In the genomic region with DNA sequence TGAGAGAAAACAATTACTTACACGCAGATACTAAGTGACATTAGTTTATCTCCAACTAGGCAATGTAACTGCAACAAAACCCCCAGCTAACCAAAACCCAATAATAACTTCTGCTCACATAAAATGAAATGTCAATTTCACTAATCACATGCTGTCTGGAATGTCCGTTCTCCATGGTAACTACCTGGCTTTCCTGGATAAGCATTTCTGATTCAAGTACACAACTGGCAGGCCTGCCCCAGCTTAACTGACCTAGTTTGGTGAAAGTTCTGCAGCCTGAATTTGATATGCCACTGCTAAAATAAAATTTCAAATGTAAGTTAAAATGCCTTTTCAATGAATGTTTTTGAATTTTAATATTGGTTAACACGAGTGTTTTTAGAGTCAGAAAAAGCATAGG, we compare ENCODE assay signal across 15 cellular contexts.
DNase-seq lines count a peak whose midpoint lies in the region.
"Had no signal": no experiment of that assay in that cellular context is flagged by ENCODE, and none has a peak within 500 bp of the region (broad histone marks: within the 10 kb centered on the region; RNA-seq: fewer than 3 reads in every experiment).

No MANE protein-coding gene starts in this region.

- peak; percentile 23 for DNase-seq in astrocyte of the hippocampus (ENCODE audit: low read depth, low spot score)
- peak; percentile 31 for DNase-seq in left kidney (ENCODE audit: low read depth, low spot score)
- peak; percentile 5 for DNase-seq in retina
- no peak for DNase-seq in HuH-7 (ENCODE audit: low spot score)
- no peak for DNase-seq in cerebellar nuclear complex (lab: John Stamatoyannopoulos, UW)
- DNase-seq in dermis blood vessel endothelial cell = no peak
- DNase-seq: ACHN; BE2C; C1 segment of cervical spinal cord; Calu3; CD4-positive, alpha-beta T cell; DMS79 treated with DMSO at 0.1 percent for 48 hours; GF-D8; HCEC 1CT; IMR-90 had no signal

Comparison
In these comparisons a context has a peak if more than half of its experiments do, and no peak if none do; other contexts are left out.
1. DNase-seq: peak in astrocyte of the hippocampus (single experiment), left kidney (single experiment) and retina (single experiment); none in HuH-7 (single experiment), cerebellar nuclear complex (0 of 2) and dermis blood vessel endothelial cell (single experiment).